In the genomic region with DNA sequence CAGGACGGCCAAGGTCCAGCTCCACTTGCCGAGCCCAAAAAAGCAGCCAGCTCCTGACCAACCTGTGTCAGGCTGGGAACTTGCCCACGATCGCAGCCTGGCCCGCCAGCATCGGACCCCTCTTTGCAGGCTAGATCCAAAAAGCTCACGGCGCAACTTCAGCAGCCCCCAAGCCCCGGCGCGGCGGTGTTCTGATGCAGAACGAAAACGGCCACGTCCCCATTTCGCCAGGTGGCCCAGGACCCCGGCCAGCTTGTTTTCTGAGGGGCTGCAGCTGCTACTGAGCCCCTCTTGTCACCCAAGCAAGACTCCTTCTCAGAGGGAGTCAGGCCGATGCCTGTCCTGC, we compare ENCODE assay signal across 1 cellular context.
TF ChIP-seq lines count a peak whose summit lies in the region.

No MANE protein-coding gene starts in this region.

TF ChIP-seq in HepG2, 621 proteins besides CTCF, POLR2A, EP300 and RAD21 (continued from another document):
- TF ChIP-seq, protein P1, sequence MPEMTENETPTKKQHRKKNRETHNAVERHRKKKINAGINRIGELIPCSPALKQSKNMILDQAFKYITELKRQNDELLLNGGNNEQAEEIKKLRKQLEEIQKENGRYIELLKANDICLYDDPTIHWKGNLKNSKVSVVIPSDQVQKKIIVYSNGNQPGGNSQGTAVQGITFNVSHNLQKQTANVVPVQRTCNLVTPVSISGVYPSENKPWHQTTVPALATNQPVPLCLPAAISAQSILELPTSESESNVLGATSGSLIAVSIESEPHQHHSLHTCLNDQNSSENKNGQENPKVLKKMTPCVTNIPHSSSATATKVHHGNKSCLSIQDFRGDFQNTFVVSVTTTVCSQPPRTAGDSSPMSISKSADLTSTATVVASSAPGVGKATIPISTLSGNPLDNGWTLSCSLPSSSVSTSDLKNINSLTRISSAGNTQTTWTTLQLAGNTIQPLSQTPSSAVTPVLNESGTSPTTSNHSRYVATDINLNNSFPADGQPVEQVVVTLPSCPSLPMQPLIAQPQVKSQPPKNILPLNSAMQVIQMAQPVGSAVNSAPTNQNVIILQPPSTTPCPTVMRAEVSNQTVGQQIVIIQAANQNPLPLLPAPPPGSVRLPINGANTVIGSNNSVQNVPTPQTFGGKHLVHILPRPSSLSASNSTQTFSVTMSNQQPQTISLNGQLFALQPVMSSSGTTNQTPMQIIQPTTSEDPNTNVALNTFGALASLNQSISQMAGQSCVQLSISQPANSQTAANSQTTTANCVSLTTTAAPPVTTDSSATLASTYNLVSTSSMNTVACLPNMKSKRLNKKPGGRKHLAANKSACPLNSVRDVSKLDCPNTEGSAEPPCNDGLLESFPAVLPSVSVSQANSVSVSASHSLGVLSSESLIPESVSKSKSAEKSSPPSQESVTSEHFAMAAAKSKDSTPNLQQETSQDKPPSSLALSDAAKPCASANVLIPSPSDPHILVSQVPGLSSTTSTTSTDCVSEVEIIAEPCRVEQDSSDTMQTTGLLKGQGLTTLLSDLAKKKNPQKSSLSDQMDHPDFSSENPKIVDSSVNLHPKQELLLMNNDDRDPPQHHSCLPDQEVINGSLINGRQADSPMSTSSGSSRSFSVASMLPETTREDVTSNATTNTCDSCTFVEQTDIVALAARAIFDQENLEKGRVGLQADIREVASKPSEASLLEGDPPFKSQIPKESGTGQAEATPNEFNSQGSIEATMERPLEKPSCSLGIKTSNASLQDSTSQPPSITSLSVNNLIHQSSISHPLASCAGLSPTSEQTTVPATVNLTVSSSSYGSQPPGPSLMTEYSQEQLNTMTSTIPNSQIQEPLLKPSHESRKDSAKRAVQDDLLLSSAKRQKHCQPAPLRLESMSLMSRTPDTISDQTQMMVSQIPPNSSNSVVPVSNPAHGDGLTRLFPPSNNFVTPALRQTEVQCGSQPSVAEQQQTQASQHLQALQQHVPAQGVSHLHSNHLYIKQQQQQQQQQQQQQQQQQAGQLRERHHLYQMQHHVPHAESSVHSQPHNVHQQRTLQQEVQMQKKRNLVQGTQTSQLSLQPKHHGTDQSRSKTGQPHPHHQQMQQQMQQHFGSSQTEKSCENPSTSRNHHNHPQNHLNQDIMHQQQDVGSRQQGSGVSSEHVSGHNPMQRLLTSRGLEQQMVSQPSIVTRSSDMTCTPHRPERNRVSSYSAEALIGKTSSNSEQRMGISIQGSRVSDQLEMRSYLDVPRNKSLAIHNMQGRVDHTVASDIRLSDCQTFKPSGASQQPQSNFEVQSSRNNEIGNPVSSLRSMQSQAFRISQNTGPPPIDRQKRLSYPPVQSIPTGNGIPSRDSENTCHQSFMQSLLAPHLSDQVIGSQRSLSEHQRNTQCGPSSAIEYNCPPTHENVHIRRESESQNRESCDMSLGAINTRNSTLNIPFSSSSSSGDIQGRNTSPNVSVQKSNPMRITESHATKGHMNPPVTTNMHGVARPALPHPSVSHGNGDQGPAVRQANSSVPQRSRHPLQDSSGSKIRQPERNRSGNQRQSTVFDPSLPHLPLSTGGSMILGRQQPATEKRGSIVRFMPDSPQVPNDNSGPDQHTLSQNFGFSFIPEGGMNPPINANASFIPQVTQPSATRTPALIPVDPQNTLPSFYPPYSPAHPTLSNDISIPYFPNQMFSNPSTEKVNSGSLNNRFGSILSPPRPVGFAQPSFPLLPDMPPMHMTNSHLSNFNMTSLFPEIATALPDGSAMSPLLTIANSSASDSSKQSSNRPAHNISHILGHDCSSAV (CRISPR knock-in tag; IDR thresholded peaks at IDR 0.05; ENCODE audit: borderline replicate concordance): 0 out of 2 replicates have a peak, but pooled peaks have one; percentile 29
- TF ChIP-seq GMEB1 (CRISPR knock-in tag; IDR thresholded peaks at IDR 0.05; ENCODE audit: borderline replicate concordance) (no peak), ZNF710 (CRISPR knock-in tag; IDR thresholded peaks at IDR 0.05; ENCODE audit: borderline replicate concordance) (no peak), TOE1 (CRISPR knock-in tag; IDR thresholded peaks at IDR 0.05) (no peak), ARID3A (IDR thresholded peaks at IDR 0.05; ENCODE audit: low read depth, low read length) (no peak), TERF1 (CRISPR knock-in tag; IDR thresholded peaks at IDR 0.05) (no peak)
- TF ChIP-seq, protein P2, sequence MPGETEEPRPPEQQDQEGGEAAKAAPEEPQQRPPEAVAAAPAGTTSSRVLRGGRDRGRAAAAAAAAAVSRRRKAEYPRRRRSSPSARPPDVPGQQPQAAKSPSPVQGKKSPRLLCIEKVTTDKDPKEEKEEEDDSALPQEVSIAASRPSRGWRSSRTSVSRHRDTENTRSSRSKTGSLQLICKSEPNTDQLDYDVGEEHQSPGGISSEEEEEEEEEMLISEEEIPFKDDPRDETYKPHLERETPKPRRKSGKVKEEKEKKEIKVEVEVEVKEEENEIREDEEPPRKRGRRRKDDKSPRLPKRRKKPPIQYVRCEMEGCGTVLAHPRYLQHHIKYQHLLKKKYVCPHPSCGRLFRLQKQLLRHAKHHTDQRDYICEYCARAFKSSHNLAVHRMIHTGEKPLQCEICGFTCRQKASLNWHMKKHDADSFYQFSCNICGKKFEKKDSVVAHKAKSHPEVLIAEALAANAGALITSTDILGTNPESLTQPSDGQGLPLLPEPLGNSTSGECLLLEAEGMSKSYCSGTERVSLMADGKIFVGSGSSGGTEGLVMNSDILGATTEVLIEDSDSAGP (CRISPR knock-in tag; IDR thresholded peaks at IDR 0.05; ENCODE audit: borderline replicate concordance): 0 out of 2 replicates have a peak, but pooled peaks have one; percentile 14
- TF ChIP-seq, protein P3, sequence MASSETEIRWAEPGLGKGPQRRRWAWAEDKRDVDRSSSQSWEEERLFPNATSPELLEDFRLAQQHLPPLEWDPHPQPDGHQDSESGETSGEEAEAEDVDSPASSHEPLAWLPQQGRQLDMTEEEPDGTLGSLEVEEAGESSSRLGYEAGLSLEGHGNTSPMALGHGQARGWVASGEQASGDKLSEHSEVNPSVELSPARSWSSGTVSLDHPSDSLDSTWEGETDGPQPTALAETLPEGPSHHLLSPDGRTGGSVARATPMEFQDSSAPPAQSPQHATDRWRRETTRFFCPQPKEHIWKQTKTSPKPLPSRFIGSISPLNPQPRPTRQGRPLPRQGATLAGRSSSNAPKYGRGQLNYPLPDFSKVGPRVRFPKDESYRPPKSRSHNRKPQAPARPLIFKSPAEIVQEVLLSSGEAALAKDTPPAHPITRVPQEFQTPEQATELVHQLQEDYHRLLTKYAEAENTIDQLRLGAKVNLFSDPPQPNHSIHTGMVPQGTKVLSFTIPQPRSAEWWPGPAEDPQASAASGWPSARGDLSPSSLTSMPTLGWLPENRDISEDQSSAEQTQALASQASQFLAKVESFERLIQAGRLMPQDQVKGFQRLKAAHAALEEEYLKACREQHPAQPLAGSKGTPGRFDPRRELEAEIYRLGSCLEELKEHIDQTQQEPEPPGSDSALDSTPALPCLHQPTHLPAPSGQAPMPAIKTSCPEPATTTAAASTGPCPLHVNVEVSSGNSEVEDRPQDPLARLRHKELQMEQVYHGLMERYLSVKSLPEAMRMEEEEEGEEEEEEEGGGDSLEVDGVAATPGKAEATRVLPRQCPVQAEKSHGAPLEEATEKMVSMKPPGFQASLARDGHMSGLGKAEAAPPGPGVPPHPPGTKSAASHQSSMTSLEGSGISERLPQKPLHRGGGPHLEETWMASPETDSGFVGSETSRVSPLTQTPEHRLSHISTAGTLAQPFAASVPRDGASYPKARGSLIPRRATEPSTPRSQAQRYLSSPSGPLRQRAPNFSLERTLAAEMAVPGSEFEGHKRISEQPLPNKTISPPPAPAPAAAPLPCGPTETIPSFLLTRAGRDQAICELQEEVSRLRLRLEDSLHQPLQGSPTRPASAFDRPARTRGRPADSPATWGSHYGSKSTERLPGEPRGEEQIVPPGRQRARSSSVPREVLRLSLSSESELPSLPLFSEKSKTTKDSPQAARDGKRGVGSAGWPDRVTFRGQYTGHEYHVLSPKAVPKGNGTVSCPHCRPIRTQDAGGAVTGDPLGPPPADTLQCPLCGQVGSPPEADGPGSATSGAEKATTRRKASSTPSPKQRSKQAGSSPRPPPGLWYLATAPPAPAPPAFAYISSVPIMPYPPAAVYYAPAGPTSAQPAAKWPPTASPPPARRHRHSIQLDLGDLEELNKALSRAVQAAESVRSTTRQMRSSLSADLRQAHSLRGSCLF (CRISPR knock-in tag; IDR thresholded peaks at IDR 0.05; ENCODE audit: borderline replicate concordance): no peak
